8 cellular contexts compared by ENCODE assay signal in the genomic region with DNA sequence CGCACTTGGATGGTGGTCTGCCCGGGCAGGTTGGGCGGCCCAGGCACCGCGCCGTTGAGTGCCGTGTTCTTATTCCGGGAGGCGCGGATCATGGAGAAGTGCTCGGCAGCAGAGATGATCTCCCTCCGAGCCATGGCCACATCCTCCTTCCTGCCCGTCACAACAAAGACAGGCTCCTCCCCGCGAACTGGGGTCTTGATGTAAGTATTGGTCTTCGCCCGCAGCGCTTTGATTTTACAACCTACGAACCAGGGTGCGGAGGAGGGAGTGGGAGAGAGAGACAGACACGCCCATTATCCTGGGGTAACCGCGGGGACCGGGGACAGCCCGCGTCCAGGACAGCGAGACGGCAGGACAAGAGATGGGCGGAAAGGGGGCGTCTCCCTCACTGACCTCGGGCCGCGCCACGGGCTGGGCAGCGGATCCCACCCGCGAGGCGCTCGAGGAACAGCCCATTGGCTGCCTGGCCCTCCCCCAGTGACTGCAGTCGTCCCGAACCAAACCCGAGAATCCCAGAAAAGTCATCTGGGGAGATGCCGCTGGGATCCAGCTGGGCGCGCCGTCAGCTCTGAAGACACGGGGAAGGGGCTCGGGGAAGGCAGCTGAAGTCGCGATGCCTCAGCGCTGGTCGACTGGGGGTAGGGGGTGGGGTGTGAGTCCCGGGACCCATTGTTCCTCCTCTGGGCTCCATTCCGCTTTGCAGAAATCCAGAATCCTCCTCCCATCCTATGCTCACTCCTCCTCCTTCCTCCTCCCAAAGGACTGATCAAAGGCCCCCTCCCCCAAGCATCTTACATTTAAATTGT. TPM values are rescaled to one million over a fixed set of nuclear protein-coding genes. Genes with fewer than 3 reads are reported as not detected.
DNase-seq lines count a peak whose midpoint lies in the region; ATAC-seq, FAIRE-seq and TF ChIP-seq lines count a peak whose summit lies in the region.

No MANE protein-coding gene starts in this region.

- peak; percentile 51 for DNase-seq in Daoy (ENCODE audit: low read depth)
- DNase-seq in activated CD4-positive, alpha-beta memory T cell treated with anti-CD3 and anti-CD28 coated beads, Interleukin-2, amount 10 ng/mL, durations not matched to agents 7 days and 5 days, result peak; percentile 35
- DNase-seq in endothelial cell of umbilical vein (ENCODE audit: low read depth, low spot score), result peak; percentile 67
- DNase-seq in testis, result peak; percentile 95
- no peak for DNase-seq in NCI-H187 treated with DMSO at 0.1 percent for 48 hours (lab: John Stamatoyannopoulos, UW)

- no peaks in the 10 kb centered on the region for H3K27me3 ChIP-seq in Loucy (ENCODE audit: insufficient read depth, low read length, poor library complexity, severe bottlenecking)
- H3K27me3 ChIP-seq in endothelial cell of umbilical vein (ENCODE audit: control insufficient read depth in 2 of 2, insufficient read depth in 2 of 2, low read length in 2 of 2), result peaks cover 0 to 2% of the 10 kb centered on the region in 2 experiments
- peaks cover 16% of the 10 kb centered on the region for H3K27me3 ChIP-seq in mononuclear cell (ENCODE audit: insufficient read depth, low read length)
- H3K27me3 ChIP-seq in testis, result no peaks in the 10 kb centered on the region

- no peak for ATAC-seq in GM18517 (IDR thresholded peaks at IDR 0.05; ENCODE audit: unreplicated experiment)

- TF ChIP-seq CTCF in Loucy (conservative IDR thresholded peaks at IDR 0.05; ENCODE audit: low read length) (no peak), endothelial cell of umbilical vein (IDR thresholded peaks at IDR 0.05; ENCODE audit: extremely low read depth in 1 of 2, insufficient read depth in 1 of 2, low read depth in 1 of 2, low read length in 2 of 2) (no peak), testis (IDR thresholded peaks at IDR 0.05) (no peak)

- WGBS in testis, 2 donors, result 0 to 1% methylated on average over 2 to 54 of the region's 54 CpGs

- H3K9me2 ChIP-seq in Loucy (replicated peaks; ENCODE audit: low read depth, low read length), result no peaks in the 10 kb centered on the region

- H3K36me3 Mint-ChIP-seq in activated CD4-positive, alpha-beta memory T cell treated with anti-CD3 and anti-CD28 coated beads, Interleukin-2, amount 10 ng/mL, durations not matched to agents 7 days and 5 days (ENCODE audit: low read depth), result no peaks in the 10 kb centered on the region

- H3K27me3 Mint-ChIP-seq in activated CD4-positive, alpha-beta memory T cell treated with anti-CD3 and anti-CD28 coated beads, Interleukin-2, amount 10 ng/mL, durations not matched to agents 7 days and 5 days, result peaks cover 36% of the 10 kb centered on the region

- TF ChIP-seq POLR2A in endothelial cell of umbilical vein (IDR thresholded peaks at IDR 0.05; ENCODE audit: low read depth, low read length) (peak; percentile 49), testis (IDR thresholded peaks at IDR 0.05) (no peak)

- FAIRE-seq in endothelial cell of umbilical vein (lab: Jason Lieb, UNC), result peak; percentile 12

- peaks cover 19% of the 10 kb centered on the region for H3K4me1 ChIP-seq in Loucy (ENCODE audit: insufficient read depth, low read length, poor library complexity, severe bottlenecking)
- H3K4me1 ChIP-seq in endothelial cell of umbilical vein (ENCODE audit: control insufficient read depth, extremely low read depth, insufficient read depth, low read length), result peaks cover 15% of the 10 kb centered on the region
- H3K4me1 ChIP-seq in mononuclear cell (ENCODE audit: insufficient read depth, low read length), result peaks cover 24% of the 10 kb centered on the region
- peaks cover 26% of the 10 kb centered on the region for H3K4me1 ChIP-seq in testis

- POLR2A ChIA-PET in activated CD4-positive, alpha-beta memory T cell treated with anti-CD3 and anti-CD28 coated beads, Interleukin-2, amount 10 ng/mL, durations not matched to agents 7 days and 5 days (lab: Charles Lee), result no interaction called here
- POLR2A ChIA-PET in endothelial cell of umbilical vein (lab: Charles Lee), result no interaction called here

- H3K4me3 ChIP-seq in Loucy (ENCODE audit: low read length, poor library complexity, severe bottlenecking), result peak overlapping the region; percentile 92
- peak overlapping the region; percentile 91 to 97 (median 92) for H3K4me3 ChIP-seq in endothelial cell of umbilical vein (replicated peaks in 1 of 3; ENCODE audit: insufficient read depth in 1 of 3, low read depth in 1 of 3, low read length in 3 of 3)
- peak overlapping the region; percentile 42 for H3K4me3 ChIP-seq in mononuclear cell (ENCODE audit: low read length)
- peak overlapping the region; percentile 84 to 93 for H3K4me3 ChIP-seq in testis

- H3K9me3 Mint-ChIP-seq in activated CD4-positive, alpha-beta memory T cell treated with anti-CD3 and anti-CD28 coated beads, Interleukin-2, amount 10 ng/mL, durations not matched to agents 7 days and 5 days, result no peaks in the 10 kb centered on the region

- H3K36me3 ChIP-seq in Loucy (ENCODE audit: insufficient read depth, low read length), result no peaks in the 10 kb centered on the region
- H3K36me3 ChIP-seq in endothelial cell of umbilical vein (ENCODE audit: control insufficient read depth in 2 of 2, extremely low read depth in 1 of 2, insufficient read depth in 2 of 2, low read length in 2 of 2), result peaks cover 7 to 8% of the 10 kb centered on the region in 2 experiments
- no peaks in the 10 kb centered on the region for H3K36me3 ChIP-seq in testis (ENCODE audit: low read depth, missing control alignments)

- peaks cover 34% of the 10 kb centered on the region for H3K79me2 ChIP-seq in Loucy (ENCODE audit: insufficient read depth, low read length)
- peaks cover 18% of the 10 kb centered on the region for H3K79me2 ChIP-seq in endothelial cell of umbilical vein (ENCODE audit: control insufficient read depth, insufficient read depth, low read length)

- H4K20me1 ChIP-seq in Loucy (ENCODE audit: insufficient read depth, low read length, poor library complexity, severe bottlenecking) (peaks cover 31% of the 10 kb centered on the region), endothelial cell of umbilical vein (replicated peaks; ENCODE audit: control insufficient read depth, extremely low read depth, insufficient read depth, low read length) (peaks cover 2% of the 10 kb centered on the region)

- H3K4me1 Mint-ChIP-seq in activated CD4-positive, alpha-beta memory T cell treated with anti-CD3 and anti-CD28 coated beads, Interleukin-2, amount 10 ng/mL, durations not matched to agents 7 days and 5 days, result peaks cover 19% of the 10 kb centered on the region

- BruUV-seq in endothelial cell of umbilical vein (replicated peaks; lab: Mats Ljungman, UMichigan), result TSS peak; percentile 3

- H3K27ac Mint-ChIP-seq in activated CD4-positive, alpha-beta memory T cell treated with anti-CD3 and anti-CD28 coated beads, Interleukin-2, amount 10 ng/mL, durations not matched to agents 7 days and 5 days, result no peak overlapping the region

- H3K9ac ChIP-seq in Loucy (ENCODE audit: low read depth, low read length, poor library complexity, severe bottlenecking) (peak overlapping the region; percentile 83), endothelial cell of umbilical vein (replicated peaks; ENCODE audit: extremely low read depth, insufficient read depth, low read length) (peak overlapping the region; percentile 87)

- H3K9me1 ChIP-seq in endothelial cell of umbilical vein (replicated peaks; ENCODE audit: control insufficient read depth, extremely low read depth, insufficient read depth, low read length), result no peaks in the 10 kb centered on the region

- intact Hi-C loops in endothelial cell of umbilical vein (cut with micrococcal nuclease) (loop anchor here (2.0 to 10.0 kb wide), 5 partner anchors 63 to 1040 kb away; partner anchors contain the start of gene TLNRD1), testis (cut with DNase I; ENCODE audit: low total_unique reads) (no loop called here)

- peak overlapping the region; percentile 76 for H3K4me3 Mint-ChIP-seq in activated CD4-positive, alpha-beta memory T cell treated with anti-CD3 and anti-CD28 coated beads, Interleukin-2, amount 10 ng/mL, durations not matched to agents 7 days and 5 days

- dilution Hi-C loops in endothelial cell of umbilical vein (cut with MboI; ENCODE audit: extremely low pct_ligation_motif_present, low sequenced_read_pairs), result no loop called here

- H3K9me3 ChIP-seq in Loucy (ENCODE audit: insufficient read depth, low read depth, low read length) (no peaks in the 10 kb centered on the region), endothelial cell of umbilical vein (replicated peaks; ENCODE audit: control insufficient read depth, insufficient read depth, low read length) (no peaks in the 10 kb centered on the region), mononuclear cell (ENCODE audit: low read depth, low read length) (no peaks in the 10 kb centered on the region), testis (no peaks in the 10 kb centered on the region)

- H3K27ac ChIP-seq in endothelial cell of umbilical vein (ENCODE audit: insufficient read depth, low read depth, low read length) (peak overlapping the region; percentile 66), testis (peak overlapping the region; percentile 85 to 97)

- H2AFZ ChIP-seq in Loucy (ENCODE audit: low read length), result no peak overlapping the region
- H2AFZ ChIP-seq in endothelial cell of umbilical vein (ENCODE audit: low read depth, low read length), result peak overlapping the region; percentile 63

- 0 out of 2 replicates have a peak, but pooled peaks cover 3% of the 10 kb centered on the region for H3F3A ChIP-seq in Loucy (ENCODE audit: low read depth)

- CTCF ChIA-PET in activated CD4-positive, alpha-beta memory T cell treated with anti-CD3 and anti-CD28 coated beads, Interleukin-2, amount 10 ng/mL, durations not matched to agents 7 days and 5 days (lab: Charles Lee), result no interaction called here
- CTCF ChIA-PET in endothelial cell of umbilical vein (lab: Charles Lee), result interaction anchor here (1.6 kb wide), 1 partner anchor 154 kb away, joined by 4 read pairs; no protein-coding TSS in a partner anchor

- H3K4me2 ChIP-seq in Loucy (ENCODE audit: low read depth, low read length, poor library complexity, severe bottlenecking) (peak overlapping the region; percentile 81), endothelial cell of umbilical vein (ENCODE audit: insufficient read depth, low read length) (peak overlapping the region; percentile 77)

RNA-seq across cellular contexts. Expression of gene MEX3B, which starts 1.2 kb away (rescaled TPM):
- total RNA-seq in Daoy (2014; rRNA removed; shearing (Covaris generic)), result 6.1 and 7.7 TPM in 2 replicates
- total RNA-seq in activated CD4-positive, alpha-beta memory T cell treated with anti-CD3 and anti-CD28 coated beads, Interleukin-2, amount 10 ng/mL, durations not matched to agents 7 days and 5 days, result under 1 TPM; 0.91 to 0.93 TPM
- total RNA-seq in endothelial cell of umbilical vein (18.2 and 22.6 TPM in 2 replicates), mononuclear cell (1.3 TPM), testis (100 to 1,000 TPM in 1 of 2 donors, 10 to 100 TPM in 1; 82.1 to 109 TPM)
- polyA plus RNA-seq in endothelial cell of umbilical vein (11.0 and 13.3 TPM in 2 replicates), testis (ENCODE audit: insufficient read depth, low read depth, low replicate concordance) (55.3 TPM)
- 4.8 and 6.9 TPM in 2 replicates for polyA plus RNA-seq in endothelial cell of umbilical vein (2011; cell fraction: cytosol; rRNA removed)
- 13.4 and 13.7 TPM in 2 replicates for polyA plus RNA-seq in endothelial cell of umbilical vein (2011; cell fraction: nucleus; rRNA removed)
- polyA plus RNA-seq in endothelial cell of umbilical vein (2012), result 7.8 and 13.2 TPM in 2 replicates
- 8.4 and 9.5 TPM in 2 replicates for polyA minus RNA-seq in endothelial cell of umbilical vein
- polyA minus RNA-seq in endothelial cell of umbilical vein (2011; cell fraction: cytosol; rRNA and poly(A)+ RNA removed), result 2.5 TPM
- 6.2 and 13.5 TPM in 2 replicates for polyA minus RNA-seq in endothelial cell of umbilical vein (2011; cell fraction: nucleus; rRNA and poly(A)+ RNA removed)

Comparison
In these comparisons a context has a peak if more than half of its experiments do, and no peak if none do; other contexts are left out.
1. H3K4me3 ChIP-seq: peak in every context shown above with its lines; median percentile 92 in Loucy; 92 in endothelial cell of umbilical vein; 88 in testis; 42 in mononuclear cell.